Comparison of ENCODE assay signal across 5 cellular contexts in the genomic region with DNA sequence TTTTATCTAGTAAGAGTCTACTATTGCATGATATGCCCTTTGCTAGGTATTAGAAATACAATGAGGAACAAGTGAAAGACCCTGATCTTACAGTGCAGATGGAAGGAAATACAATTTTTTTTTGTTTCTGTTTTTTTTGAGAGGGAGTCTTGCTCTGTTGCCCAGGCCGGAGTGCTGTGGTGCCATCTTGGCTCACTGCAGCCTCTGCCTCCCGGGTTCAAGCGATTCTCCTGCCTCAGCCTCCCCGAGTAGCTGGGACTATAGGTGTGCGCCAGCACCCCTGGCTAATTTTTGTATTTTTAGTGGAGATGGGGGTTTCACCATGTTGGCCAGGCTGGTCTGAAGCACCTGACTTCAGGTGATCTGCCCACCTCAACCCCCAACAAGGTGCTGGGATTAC. TPM values are rescaled to one million over a fixed set of nuclear protein-coding genes. Genes with fewer than 3 reads are reported as not detected.
"Had no signal": no experiment of that assay in that cellular context is flagged by ENCODE, and none has a peak within 500 bp of the region (broad histone marks: within the 10 kb centered on the region; RNA-seq: fewer than 3 reads in every experiment).

No MANE protein-coding gene starts in this region.

RNA-seq across cellular contexts. Expression of a gene that starts 11.7 kb away (rescaled TPM):
- total RNA-seq: HT-29, Right ventricle myocardium superior had no signal

RNA-seq across cellular contexts. Expression of a gene that starts 40.5 kb away (rescaled TPM):
- total RNA-seq: HT-29, IMR-90, M059J, Right ventricle myocardium superior, SJSA1 had no signal
